Comparison of ENCODE assay signal across 2 cellular contexts in genomic region chr20:22908944-22909343, GRCh38.
A peak's percentile ranks its signal among the peaks of the same experiment; 100 is the strongest.
TF ChIP-seq lines count a peak whose summit lies in the region.

No MANE protein-coding gene starts in this region.

TF ChIP-seq in K562, 482 proteins besides CTCF, POLR2A, EP300 and RAD21 (continues in another document):
- TF ChIP-seq KLF13 (tag; IDR thresholded peaks at IDR 0.05; ENCODE audit: borderline replicate concordance, low read depth), result no peak
- no peak for TF ChIP-seq ZHX1 (conservative IDR thresholded peaks at IDR 0.05; ENCODE audit: low read length)
- 0 out of 2 replicates have a peak, but pooled peaks have one; percentile 23 for TF ChIP-seq NFE2 (IDR thresholded peaks at IDR 0.05; ENCODE audit: low read depth)
- TF ChIP-seq SP2 (IDR thresholded peaks at IDR 0.05; ENCODE audit: extremely low read depth, low read depth, low read length, poor library complexity, severe bottlenecking), result no peak
- TF ChIP-seq CREB5 (CRISPR knock-in tag; IDR thresholded peaks at IDR 0.05), result no peak
- TF ChIP-seq MLX (CRISPR knock-in tag; conservative IDR thresholded peaks at IDR 0.05), result no peak
- TF ChIP-seq BRF2 (IDR thresholded peaks at IDR 0.05; ENCODE audit: borderline replicate concordance, insufficient read depth, insufficient read length), result no peak
- no peak for TF ChIP-seq GABPB1 (CRISPR knock-in tag; IDR thresholded peaks at IDR 0.05)
- TF ChIP-seq ZNF584 (CRISPR knock-in tag; IDR thresholded peaks at IDR 0.05; ENCODE audit: low read depth), result no peak
- no peak for TF ChIP-seq DEAF1 (CRISPR knock-in tag; IDR thresholded peaks at IDR 0.05)
- TF ChIP-seq NR2C2 (CRISPR knock-in tag; IDR thresholded peaks at IDR 0.05), result no peak
- TF ChIP-seq NR2C2 (tag; IDR thresholded peaks at IDR 0.05), result 0 out of 2 replicates have a peak, but pooled peaks have one; percentile 44
- TF ChIP-seq MED1 (CRISPR knock-in tag; IDR thresholded peaks at IDR 0.05; ENCODE audit: borderline replicate concordance), result no peak
- peak; percentile 64; the same call in 1 of the 2 replicates for TF ChIP-seq STAT5A (IDR thresholded peaks at IDR 0.05; ENCODE audit: borderline replicate concordance, low read length)
- TF ChIP-seq SIN3B (IDR thresholded peaks at IDR 0.05; ENCODE audit: low read depth), result no peak
- TF ChIP-seq TBL1XR1 (IDR thresholded peaks at IDR 0.05; ENCODE audit: low read length in 2 of 2), result no peak
- TF ChIP-seq ZNF395 (CRISPR knock-in tag; IDR thresholded peaks at IDR 0.05), result 0 out of 2 replicates have a peak, but pooled peaks have one; percentile 22
- 0 out of 2 replicates have a peak, but pooled peaks have one; percentile 6 for TF ChIP-seq TCF3 (CRISPR knock-in tag; IDR thresholded peaks at IDR 0.05)
- no peak for TF ChIP-seq PHB2 (IDR thresholded peaks at IDR 0.05; ENCODE audit: low read depth)
- TF ChIP-seq LEF1 (IDR thresholded peaks at IDR 0.05), result 0 out of 2 replicates have a peak, but pooled peaks have one; percentile 13
- TF ChIP-seq ARID1B (IDR thresholded peaks at IDR 0.05), result 0 out of 2 replicates have a peak, but pooled peaks have one; percentile 42

TF ChIP-seq in SK-N-SH, 30 proteins besides CTCF, POLR2A, EP300 and RAD21:
- TF ChIP-seq NRF1 (IDR thresholded peaks at IDR 0.05; ENCODE audit: low read depth, low read length) (no peak), TEAD4 (IDR thresholded peaks at IDR 0.05; ENCODE audit: borderline replicate concordance, insufficient read depth) (no peak), TAF1 (IDR thresholded peaks at IDR 0.05; ENCODE audit: borderline replicate concordance, low read depth, low read length) (no peak)
